1 cellular context compared by ENCODE assay signal in genomic region chr4:182855312-182855711, GRCh38.
TF ChIP-seq lines count a peak whose summit lies in the region.

No MANE protein-coding gene starts in this region.

TF ChIP-seq in HepG2, 621 proteins besides CTCF, POLR2A, EP300 and RAD21 (continued from another document and continues in another):
- peak; percentile 29; the same call in 1 of the 2 replicates for TF ChIP-seq ZNF274 (CRISPR knock-in tag; IDR thresholded peaks at IDR 0.05)
- 0 out of 2 replicates have a peak, but pooled peaks have one; percentile 24 for TF ChIP-seq ZMAT3 (CRISPR knock-in tag; conservative IDR thresholded peaks at IDR 0.05)
- peak; percentile 59 for TF ChIP-seq ZMYM4 (CRISPR knock-in tag; IDR thresholded peaks at IDR 0.05)
- TF ChIP-seq TGIF2 (CRISPR knock-in tag; IDR thresholded peaks at IDR 0.05) = 0 out of 2 replicates have a peak, but pooled peaks have one; percentile 45
- TF ChIP-seq ZBTB34 (CRISPR knock-in tag; IDR thresholded peaks at IDR 0.05) = no peak; the same call in 1 of the 2 replicates
- TF ChIP-seq ZNF263 (CRISPR knock-in tag; IDR thresholded peaks at IDR 0.05) = no peak; the same call in 1 of the 2 replicates
- TF ChIP-seq ZFP41 (CRISPR knock-in tag; IDR thresholded peaks at IDR 0.05; ENCODE audit: borderline replicate concordance) = no peak
- 0 out of 2 replicates have a peak, but pooled peaks have one; percentile 57 for TF ChIP-seq HINFP (CRISPR knock-in tag; IDR thresholded peaks at IDR 0.05; ENCODE audit: low read depth)
- TF ChIP-seq NR2F6 (IDR thresholded peaks at IDR 0.05) = peak; percentile 39; the same call in 1 of the 2 replicates
- TF ChIP-seq NR2F6 (CRISPR knock-in tag; IDR thresholded peaks at IDR 0.05) = peak; percentile 81
- TF ChIP-seq SALL1 (CRISPR knock-in tag; IDR thresholded peaks at IDR 0.05) = peak; percentile 93
- TF ChIP-seq ZNF557 (CRISPR knock-in tag; IDR thresholded peaks at IDR 0.05) = no peak
- TF ChIP-seq KLF15 (CRISPR knock-in tag; IDR thresholded peaks at IDR 0.05; ENCODE audit: borderline replicate concordance) = no peak
- peak; percentile 96 for TF ChIP-seq MAX (IDR thresholded peaks at IDR 0.05)
- TF ChIP-seq ZNF678 (CRISPR knock-in tag; IDR thresholded peaks at IDR 0.05) = no peak
- TF ChIP-seq ZNF207 (IDR thresholded peaks at IDR 0.05; ENCODE audit: borderline replicate concordance) = no peak
- TF ChIP-seq HNRNPL (IDR thresholded peaks at IDR 0.05; ENCODE audit: low read depth, low read length) = no peak
- no peak for TF ChIP-seq EZH2 (conservative IDR thresholded peaks at IDR 0.05; ENCODE audit: low read depth, low read length)
- no peak for TF ChIP-seq ZNF607 (CRISPR knock-in tag; IDR thresholded peaks at IDR 0.05; ENCODE audit: borderline replicate concordance)
- TF ChIP-seq E2F5 (CRISPR knock-in tag; conservative IDR thresholded peaks at IDR 0.05) = no peak
- no peak for TF ChIP-seq RCOR2 (CRISPR knock-in tag; IDR thresholded peaks at IDR 0.05)
- TF ChIP-seq BRF2 (CRISPR knock-in tag; IDR thresholded peaks at IDR 0.05) = 0 out of 2 replicates have a peak, but pooled peaks have one; percentile 14
- no peak for TF ChIP-seq ETS1 (CRISPR knock-in tag; IDR thresholded peaks at IDR 0.05)
- 0 out of 2 replicates have a peak, but pooled peaks have one; percentile 49 for TF ChIP-seq ZNF33B (CRISPR knock-in tag; IDR thresholded peaks at IDR 0.05)
- TF ChIP-seq ZNF337 (CRISPR knock-in tag; IDR thresholded peaks at IDR 0.05; ENCODE audit: borderline replicate concordance, low read depth) = no peak
- TF ChIP-seq HMGA1 (CRISPR knock-in tag; conservative IDR thresholded peaks at IDR 0.05) = no peak
- 0 out of 2 replicates have a peak, but pooled peaks have one; percentile 51 for TF ChIP-seq TOPORS (CRISPR knock-in tag; IDR thresholded peaks at IDR 0.05)
- TF ChIP-seq GATA4 (IDR thresholded peaks at IDR 0.05; ENCODE audit: borderline replicate concordance, low read depth) = no peak
- no peak for TF ChIP-seq ZNF362 (CRISPR knock-in tag; IDR thresholded peaks at IDR 0.05; ENCODE audit: borderline replicate concordance)
- no peak for TF ChIP-seq ZNF17 (CRISPR knock-in tag; IDR thresholded peaks at IDR 0.05)
- TF ChIP-seq ZNF225 (CRISPR knock-in tag; IDR thresholded peaks at IDR 0.05) = 0 out of 2 replicates have a peak, but pooled peaks have one; percentile 21
- no peak for TF ChIP-seq ZBTB20 (CRISPR knock-in tag; IDR thresholded peaks at IDR 0.05; ENCODE audit: borderline replicate concordance, low read depth)
- no peak; the same call in 1 of the 2 replicates for TF ChIP-seq ZNF430 (CRISPR knock-in tag; IDR thresholded peaks at IDR 0.05)
- peak; percentile 75 for TF ChIP-seq MLX (CRISPR knock-in tag; IDR thresholded peaks at IDR 0.05)
- no peak for TF ChIP-seq RBFOX2 (IDR thresholded peaks at IDR 0.05; ENCODE audit: low read depth, low read length)
- no peak for TF ChIP-seq CREB1 (IDR thresholded peaks at IDR 0.05)
- no peak for TF ChIP-seq CREB1 (CRISPR knock-in tag; IDR thresholded peaks at IDR 0.05)
- no peak for TF ChIP-seq DNMT1 (CRISPR knock-in tag; IDR thresholded peaks at IDR 0.05)
- 0 out of 2 replicates have a peak, but pooled peaks have one; percentile 72 for TF ChIP-seq ZNF280D (CRISPR knock-in tag; IDR thresholded peaks at IDR 0.05)
- TF ChIP-seq AGO2 (optimal IDR thresholded peaks at IDR 0.05; ENCODE audit: low read depth, low read length) = no peak
- TF ChIP-seq ZNF512 (CRISPR knock-in tag; IDR thresholded peaks at IDR 0.05) = no peak
- TF ChIP-seq CSRNP2 (CRISPR knock-in tag; conservative IDR thresholded peaks at IDR 0.05; ENCODE audit: low read depth) = no peak
- no peak for TF ChIP-seq PHF20 (CRISPR knock-in tag; IDR thresholded peaks at IDR 0.05)
- TF ChIP-seq KLF11 (CRISPR knock-in tag; IDR thresholded peaks at IDR 0.05) = no peak
- peak; percentile 53; the same call in 1 of the 2 replicates for TF ChIP-seq ZNF501 (CRISPR knock-in tag; IDR thresholded peaks at IDR 0.05)
- 0 out of 2 replicates have a peak, but pooled peaks have one; percentile 25 for TF ChIP-seq ATF2 (CRISPR knock-in tag; IDR thresholded peaks at IDR 0.05)
- TF ChIP-seq ATF4 (CRISPR knock-in tag; IDR thresholded peaks at IDR 0.05) = 0 out of 4 replicates have a peak, but pooled peaks of 1 of the 2 experiments have one; percentile 28
- TF ChIP-seq TP53 (CRISPR knock-in tag; conservative IDR thresholded peaks at IDR 0.05) = no peak
- TF ChIP-seq ZNF724P (CRISPR knock-in tag; IDR thresholded peaks at IDR 0.05; ENCODE audit: borderline replicate concordance) = no peak
- no peak for TF ChIP-seq ZNF577 (CRISPR knock-in tag; IDR thresholded peaks at IDR 0.05; ENCODE audit: borderline replicate concordance, low read depth)
- no peak for TF ChIP-seq REXO4 (CRISPR knock-in tag; IDR thresholded peaks at IDR 0.05; ENCODE audit: borderline replicate concordance)
